Comparison of ENCODE assay signal across 19 cellular contexts in the genomic region with DNA sequence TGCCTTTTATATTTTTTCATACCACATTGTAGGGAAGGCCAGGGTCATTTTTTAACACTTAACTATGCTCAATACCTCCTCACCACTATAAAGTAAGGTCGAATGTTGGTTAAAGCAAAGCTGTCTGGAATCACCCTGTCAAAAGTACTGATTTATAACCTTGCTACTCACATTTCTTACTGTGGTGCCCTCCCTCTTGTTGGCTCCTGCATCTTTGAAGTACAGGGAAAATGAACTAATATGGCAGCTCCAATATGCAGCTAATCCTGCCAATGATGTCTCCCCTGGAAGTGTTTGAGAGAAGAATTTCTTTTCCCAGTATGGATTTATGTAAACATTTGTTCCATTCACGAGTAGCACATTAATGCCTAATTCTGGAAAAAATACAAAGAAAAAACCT.
DNase-seq lines count a peak whose midpoint lies in the region; ATAC-seq and TF ChIP-seq lines count a peak whose summit lies in the region.
"Had no signal": no experiment of that assay in that cellular context is flagged by ENCODE, and none has a peak within 500 bp of the region (broad histone marks: within the 10 kb centered on the region; RNA-seq: fewer than 3 reads in every experiment).

No MANE protein-coding gene starts in this region.

- no peak overlapping the region for H3K9ac ChIP-seq in SK-N-SH

- no peak for TF ChIP-seq EP300 in SK-N-SH (IDR thresholded peaks at IDR 0.05; ENCODE audit: borderline replicate concordance in 1 of 2, low read depth in 1 of 2, low read length in 1 of 2)

- H3K9me2 ChIP-seq in SK-N-SH = no peaks in the 10 kb centered on the region

- H2AFZ ChIP-seq in SK-N-SH (ENCODE audit: low read depth) = no peak overlapping the region

- 27% methylated on average over 2 of the region's 2 CpGs for WGBS in SK-N-SH (ENCODE audit: low lambda C conversion rate)
- 100% methylated on average over 1 of the region's 2 CpGs; no CpG with 5 or more reads in 1 of the 2 experiments for WGBS in mesodermal cell (ENCODE audit: insufficient coverage in 2 of 2), 2 experiments
- WGBS in aorta, 2 donors = 17 to 33% methylated on average over 2 of the region's 2 CpGs

- H3K36me3 ChIP-seq in SK-N-SH (replicated peaks in 1 of 2; ENCODE audit: control insufficient read depth in 1 of 2, insufficient read depth in 2 of 2, low read length in 1 of 2) (no peaks in the 10 kb centered on the region), mesodermal cell (ENCODE audit: control insufficient read depth, insufficient read depth, low read length) (no peaks in the 10 kb centered on the region), aorta (ENCODE audit: control insufficient read depth in 1 of 2, insufficient read depth in 2 of 2, low read length in 1 of 2) (no peaks in the 10 kb centered on the region)
- H3K36me3 ChIP-seq: colonic mucosa had no signal

- H3K9me3 ChIP-seq in SK-N-SH (no peaks in the 10 kb centered on the region), mesodermal cell (ENCODE audit: control insufficient read depth, low read length) (no peaks in the 10 kb centered on the region), aorta (ENCODE audit: control insufficient read depth, low read length) (no peaks in the 10 kb centered on the region)
- H3K9me3 ChIP-seq: colonic mucosa had no signal

- H3K27me3 ChIP-seq in SK-N-SH (ENCODE audit: insufficient read depth) = no peaks in the 10 kb centered on the region
- H3K27me3 ChIP-seq in aorta (ENCODE audit: control insufficient read depth in 1 of 2, insufficient read depth in 2 of 2, low read length in 1 of 2) = no peaks in the 10 kb centered on the region
- H3K27me3 ChIP-seq: colonic mucosa had no signal

- H3K79me2 ChIP-seq in SK-N-SH (ENCODE audit: insufficient read depth) = no peaks in the 10 kb centered on the region

- CTCF ChIA-PET in SK-N-SH (lab: Yijun Ruan, JAX) = interaction anchor here (1.1 to 1.8 kb wide), 2 partner anchors 9 to 34 kb away, joined by 3 to 4 read pairs; no protein-coding TSS in a partner anchor

- H3K4me1 ChIP-seq in SK-N-SH (ENCODE audit: control insufficient read depth in 1 of 2, insufficient read depth in 2 of 2, low read depth in 1 of 2, low read length in 1 of 2) = peaks cover 29 to 38% of the 10 kb centered on the region in 2 experiments
- H3K4me1 ChIP-seq in mesodermal cell (ENCODE audit: control insufficient read depth, insufficient read depth, low read length, poor library complexity, severe bottlenecking) = peaks cover 14% of the 10 kb centered on the region
- no peaks in the 10 kb centered on the region for H3K4me1 ChIP-seq in aorta (ENCODE audit: control insufficient read depth in 1 of 2, insufficient read depth in 2 of 2, low read length in 2 of 2)
- H3K4me1 ChIP-seq: colonic mucosa had no signal

- H3K4me2 ChIP-seq in SK-N-SH = no peak overlapping the region

- peaks cover 29% of the 10 kb centered on the region for H3F3A ChIP-seq in SK-N-SH (replicated peaks; ENCODE audit: insufficient read depth)

- no peak for ATAC-seq in aorta (ENCODE audit: low FRiP score)
- ATAC-seq: stimulated activated effector memory CD8-positive, alpha-beta T cell treated with anti-CD3 and anti-CD28 coated beads, Interleukin-12 subunit alpha, Interleukin-12 subunit beta, amount 100 ng/mL, for 72 hours; T-cell had no signal

- H3K27ac ChIP-seq in SK-N-SH (ENCODE audit: low read depth in 2 of 2, low read length in 1 of 2) = peak overlapping the region; percentile 98 to 100
- peak overlapping the region; percentile 62 for H3K27ac ChIP-seq in mesodermal cell (ENCODE audit: low read depth, low read length, severe bottlenecking)
- H3K27ac ChIP-seq in aorta (ENCODE audit: low read depth in 1 of 2, low read length in 2 of 2) = no peak overlapping the region
- H3K27ac ChIP-seq: C4-2B, colonic mucosa, RWPE1 had no signal

- no peak for TF ChIP-seq RAD21 in SK-N-SH (IDR thresholded peaks at IDR 0.05; ENCODE audit: low read length)

- DNase-seq in DMS153 (lab: John Stamatoyannopoulos, UW) = peak; percentile 74
- DNase-seq in DMS153 treated with DMSO at 0.1 percent for 48 hours (lab: John Stamatoyannopoulos, UW; ENCODE audit: unreplicated experiment) = no peak
- peak; percentile 78 for DNase-seq in M059J (ENCODE audit: low read depth)
- DNase-seq in SK-N-SH = no peak
- DNase-seq in stimulated activated naive CD4-positive, alpha-beta T cell treated with Interleukin-2 at 50 U/mL for 16 hours (lab: John Stamatoyannopoulos, UW) = no peak
- no peak for DNase-seq in NCI-H526 (lab: John Stamatoyannopoulos, UW)
- DNase-seq in aorta = no peak
- DNase-seq: 8988T; activated naive CD4-positive, alpha-beta T cell treated with anti-CD3 and anti-CD28 coated beads, Interleukin-2, amount 50 U/mL, for 16 hours; activated T-cell treated with anti-CD3 and anti-CD28 coated beads, Interleukin-2, amount 50 U/mL, for 24 hours; colonic mucosa; NCI-H187 treated with DMSO at 0.1 percent for 48 hours; NK-92 treated with Interleukin-12 subunit alpha and Interleukin-12 subunit beta, amount 100 ng/mL, for 24 hours; retina; T-cell had no signal

- intact Hi-C loops in aorta (cut with DNase I) = no loop called here

- POLR2A ChIA-PET in SK-N-SH (lab: Yijun Ruan, JAX) = no interaction called here

- H4K20me1 ChIP-seq in SK-N-SH (ENCODE audit: insufficient read depth) = no peaks in the 10 kb centered on the region

- no peak for TF ChIP-seq CTCF in SK-N-SH (IDR thresholded peaks at IDR 0.05)

- no peak overlapping the region for H3K4me3 ChIP-seq in SK-N-SH (ENCODE audit: low read depth in 2 of 2, low read length in 1 of 2)
- no peak overlapping the region for H3K4me3 ChIP-seq in mesodermal cell (ENCODE audit: extremely low read depth, insufficient read depth, low read length, poor library complexity, severe bottlenecking)
- no peak overlapping the region for H3K4me3 ChIP-seq in aorta (ENCODE audit: low read length in 2 of 2)
- H3K4me3 ChIP-seq: colonic mucosa had no signal

TF ChIP-seq in SK-N-SH, 30 proteins besides CTCF, POLR2A, EP300 and RAD21:
- TF ChIP-seq MAX (IDR thresholded peaks at IDR 0.05; ENCODE audit: low read depth) (no peak), PBX3 (IDR thresholded peaks at IDR 0.05) (peak; percentile 48; the same call in 1 of the 2 replicates)

Comparison
In these comparisons a context has a peak if more than half of its experiments do, and no peak if none do; other contexts are left out.
1. DNase-seq: peak in DMS153 (single experiment) and M059J (single experiment); none in DMS153 treated with DMSO at 0.1 percent for 48 hours (single experiment), SK-N-SH (single experiment), stimulated activated naive CD4-positive, alpha-beta T cell treated with Interleukin-2 at 50 U/mL for 16 hours (single experiment), NCI-H526 (0 of 2) and aorta (0 of 2).
2. H3K27ac ChIP-seq: peak in SK-N-SH (2 of 2) and mesodermal cell (single experiment); none in aorta (0 of 2).